27 cellular contexts compared by ENCODE assay signal in genomic region chr16:64172652-64173051, GRCh38.
"Had no signal": no experiment of that assay in that cellular context is flagged by ENCODE, and none has a peak within 500 bp of the region (broad histone marks: within the 10 kb centered on the region; RNA-seq: fewer than 3 reads in every experiment).

No MANE protein-coding gene starts in this region.

- H3K27ac ChIP-seq: body of pancreas, coronary artery, WERI-Rb-1 had no signal

- H3K4me1 ChIP-seq: body of pancreas had no signal

- H3K36me3 ChIP-seq: WERI-Rb-1 had no signal

- H3K4me3 ChIP-seq: body of pancreas, coronary artery, dorsolateral prefrontal cortex had no signal

- ATAC-seq: activated CD4-positive, CD25-positive, alpha-beta regulatory T cell treated with anti-CD3 and anti-CD28 coated beads, Interleukin-2, amount 50 U/mL, for 24 hours; activated CD8-positive, alpha-beta T cell treated with anti-CD3 and anti-CD28 coated beads for 36 hours; activated T-cell treated with anti-CD3 and anti-CD28 coated beads, Interleukin-2, amount 50 U/mL, for 4 hours; activated T-helper 17 cell treated with anti-CD3 and anti-CD28 coated beads, Interleukin-2, amount 50 U/mL, for 72 hours; body of pancreas; esophagus mucosa had no signal

- DNase-seq: activated B cell treated with CpG ODN at 0.5 μM for 24 hours; activated CD4-positive, alpha-beta T cell treated with anti-CD3 and anti-CD28 coated beads for 48 hours; activated CD4-positive, alpha-beta T cell treated with anti-CD3 and anti-CD28 coated beads, Interleukin-2, amount 50 U/mL, for 1 hour; activated CD4-positive, alpha-beta T cell treated with anti-CD3 and anti-CD28 coated beads, Interleukin-2, amount 50 U/mL, for 48 hours; activated CD8-positive, alpha-beta memory T cell treated with anti-CD3 and anti-CD28 coated beads for 24 hours; activated CD8-positive, alpha-beta T cell treated with anti-CD3 and anti-CD28 coated beads for 36 hours; activated effector memory CD4-positive, alpha-beta T cell treated with Interleukin-2 at 50 U/mL for 16 hours; activated gamma-delta T cell treated with Interleukin-2 at 50 U/mL for 16 hours; activated naive CD4-positive, alpha-beta T cell treated with anti-CD3 and anti-CD28 coated beads, Interleukin-2, amount 50 U/mL, for 16 hours; activated naive CD4-positive, alpha-beta T cell treated with Interleukin-2 at 50 U/mL for 16 hours; activated T-cell treated with anti-CD3 and anti-CD28 coated beads, Interleukin-2, amount 50 U/mL, for 4 hours; amniotic stem cell; body of pancreas; caudate nucleus; cerebellar nuclear complex; dorsolateral prefrontal cortex; effector memory CD4-positive, alpha-beta T cell; endodermal cell; foreskin fibroblast; head of caudate nucleus; hippocampal formation; T1000; WERI-Rb-1 had no signal

- H3K9me3 ChIP-seq: body of pancreas had no signal

- H3K27me3 ChIP-seq: body of pancreas, dorsolateral prefrontal cortex had no signal
